ENCODE assay signal across 8 cellular contexts in the genomic region with DNA sequence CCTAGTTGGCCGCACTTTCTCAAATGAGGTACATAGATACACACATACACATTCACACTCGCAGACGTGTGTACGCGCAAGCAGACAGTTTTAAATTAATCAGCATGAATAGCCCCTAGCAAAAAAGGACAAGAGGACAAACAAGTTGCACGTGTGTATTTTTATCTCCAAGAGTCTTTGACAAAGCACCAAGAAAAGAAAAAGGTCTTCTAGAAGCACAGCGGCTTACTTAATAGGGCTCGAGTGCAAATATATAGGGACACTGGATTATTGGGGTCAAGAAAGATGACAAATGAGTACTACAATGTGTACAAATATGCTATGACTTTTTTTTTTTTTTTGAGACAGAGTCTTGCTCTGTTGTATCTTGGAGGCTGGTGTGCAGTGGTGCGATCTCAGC. TPM values are rescaled to one million over a fixed set of nuclear protein-coding genes. Genes with fewer than 3 reads are reported as not detected.
DNase-seq lines count a peak whose midpoint lies in the region; ATAC-seq and TF ChIP-seq lines count a peak whose summit lies in the region.

No MANE protein-coding gene starts in this region.

- peaks cover 45% of the 10 kb centered on the region for H3K27me3 ChIP-seq in iPS-18a (ENCODE audit: control insufficient read depth, insufficient read depth, low read length)
- no peaks in the 10 kb centered on the region for H3K27me3 ChIP-seq in thoracic aorta (replicated peaks; ENCODE audit: insufficient read depth)

- no peaks in the 10 kb centered on the region for H3K9me3 Mint-ChIP-seq in activated CD8-positive, alpha-beta memory T cell treated with anti-CD3 and anti-CD28 coated beads, Interleukin-2, amount 10 ng/mL, durations not matched to agents 7 days and 5 days (ENCODE audit: low read depth)
- H3K9me3 Mint-ChIP-seq in T-cell: no peaks in the 10 kb centered on the region

- peaks cover 28% of the 10 kb centered on the region for H3K36me3 Mint-ChIP-seq in activated CD8-positive, alpha-beta memory T cell treated with anti-CD3 and anti-CD28 coated beads, Interleukin-2, amount 10 ng/mL, durations not matched to agents 7 days and 5 days
- peaks cover 16% of the 10 kb centered on the region for H3K36me3 Mint-ChIP-seq in T-cell

- POLR2A ChIA-PET in T-cell (lab: Charles Lee): interaction anchor here in 1 of 2 donors (0.6 kb wide), 1 partner anchor 164 kb away, joined by 3 read pairs; no protein-coding TSS in a partner anchor

- peaks cover 18% of the 10 kb centered on the region for H3K4me1 Mint-ChIP-seq in activated CD8-positive, alpha-beta memory T cell treated with anti-CD3 and anti-CD28 coated beads, Interleukin-2, amount 10 ng/mL, durations not matched to agents 7 days and 5 days
- H3K4me1 Mint-ChIP-seq in T-cell: peaks cover 32 to 39% (median 38%) of the 10 kb centered on the region in 3 donors

- H3K27ac Mint-ChIP-seq in activated CD8-positive, alpha-beta memory T cell treated with anti-CD3 and anti-CD28 coated beads, Interleukin-2, amount 10 ng/mL, durations not matched to agents 7 days and 5 days: no peak overlapping the region
- peak overlapping the region; percentile 50 to 70 for H3K27ac Mint-ChIP-seq in T-cell

- peaks cover 16% of the 10 kb centered on the region for H3K4me1 ChIP-seq in iPS-18a (ENCODE audit: control insufficient read depth, low read depth, low read length)
- peaks cover 8 to 31% of the 10 kb centered on the region in 2 donors for H3K4me1 ChIP-seq in thoracic aorta (ENCODE audit: control insufficient read depth in 1 of 2, low read depth in 2 of 2)

- no peaks in the 10 kb centered on the region for H3K27me3 Mint-ChIP-seq in activated CD8-positive, alpha-beta memory T cell treated with anti-CD3 and anti-CD28 coated beads, Interleukin-2, amount 10 ng/mL, durations not matched to agents 7 days and 5 days
- H3K27me3 Mint-ChIP-seq in T-cell: no peaks in the 10 kb centered on the region

- peak overlapping the region; percentile 59 for H3K4me3 ChIP-seq in iPS-18a (ENCODE audit: low read length)
- peak overlapping the region; percentile 92 for H3K4me3 ChIP-seq in thoracic aorta

- H3K4me3 Mint-ChIP-seq in activated CD8-positive, alpha-beta memory T cell treated with anti-CD3 and anti-CD28 coated beads, Interleukin-2, amount 10 ng/mL, durations not matched to agents 7 days and 5 days: peak overlapping the region; percentile 100
- H3K4me3 Mint-ChIP-seq in T-cell: peak overlapping the region; percentile 79 to 100 (median 82)

- H3K9me3 ChIP-seq in iPS-18a (ENCODE audit: control insufficient read depth, low read depth, low read length) (no peaks in the 10 kb centered on the region), thoracic aorta (no peaks in the 10 kb centered on the region)

- no peak for DNase-seq in activated CD8-positive, alpha-beta memory T cell treated with anti-CD3 and anti-CD28 coated beads, Interleukin-2, amount 10 ng/mL, durations not matched to agents 7 days and 5 days
- no peak for DNase-seq in activated CD8-positive, alpha-beta memory T cell treated with anti-CD3 and anti-CD28 coated beads for 24 hours
- no peak for DNase-seq in T-cell
- no peak for DNase-seq in thoracic aorta (ENCODE audit: low spot score)
- no peak for DNase-seq in SK-N-DZ (ENCODE audit: low spot score)

- CTCF ChIA-PET in activated CD8-positive, alpha-beta memory T cell treated with anti-CD3 and anti-CD28 coated beads, Interleukin-2, amount 10 ng/mL, durations not matched to agents 7 days and 5 days (lab: Charles Lee): interaction anchor here (0.9 to 6.4 kb wide), 6 partner anchors 9 to 305 kb away, joined by 3 to 107 read pairs (median 4); no protein-coding TSS in a partner anchor
- CTCF ChIA-PET in T-cell (lab: Charles Lee): interaction anchor here (0.5 to 6.7 kb wide), 8 partner anchors 27 to 304 kb away, joined by 3 to 60 read pairs (median 5); no protein-coding TSS in a partner anchor

- H3K36me3 ChIP-seq in iPS-18a (ENCODE audit: control insufficient read depth, low read depth, low read length) (no peaks in the 10 kb centered on the region), thoracic aorta (no peaks in the 10 kb centered on the region)

- TF ChIP-seq CTCF in thoracic aorta (IDR thresholded peaks at IDR 0.05): no peak

- no peak for ATAC-seq in activated CD8-positive, alpha-beta memory T cell treated with anti-CD3 and anti-CD28 coated beads, Interleukin-2, amount 10 ng/mL, durations not matched to agents 7 days and 5 days
- ATAC-seq in T-cell (replicated peaks in 1 of 4) (no peak), thoracic aorta (ENCODE audit: insufficient number of reproducible peaks, low FRiP score, low read depth) (no peak), GM21381 (IDR thresholded peaks at IDR 0.05; ENCODE audit: unreplicated experiment) (no peak), GM19467 (IDR thresholded peaks at IDR 0.05; ENCODE audit: unreplicated experiment) (no peak)

- no peak overlapping the region for H3K9ac ChIP-seq in iPS-18a (ENCODE audit: low read length)

- H3K27ac ChIP-seq in iPS-18a (ENCODE audit: low read length) (no peak overlapping the region), thoracic aorta (peak overlapping the region; percentile 66 to 79)

RNA-seq across cellular contexts. Expression of a gene that starts 1.7 kb away (rescaled TPM):
- total RNA-seq in activated CD8-positive, alpha-beta memory T cell treated with anti-CD3 and anti-CD28 coated beads, Interleukin-2, amount 10 ng/mL, durations not matched to agents 7 days and 5 days: 100 to 1,000 TPM; 118 to 143 TPM
- total RNA-seq in T-cell (100 to 1,000 TPM; 113 to 201 (median 123) TPM), thoracic aorta (10 to 100 TPM; 22.9 to 29.3 TPM)
- polyA plus RNA-seq in SK-N-DZ (2014; cell fraction: cytosol; rRNA removed): 16.1 and 17.4 TPM in 2 replicates
- 6.6 and 7.0 TPM in 2 replicates for polyA plus RNA-seq in SK-N-DZ (2014; cell fraction: nucleus; rRNA removed)

RNA-seq across cellular contexts. Expression of a gene that starts 45.7 kb away (rescaled TPM):
- total RNA-seq in activated CD8-positive, alpha-beta memory T cell treated with anti-CD3 and anti-CD28 coated beads, Interleukin-2, amount 10 ng/mL, durations not matched to agents 7 days and 5 days: 10 to 100 TPM; 34.6 to 48.4 TPM
- total RNA-seq in T-cell: 10 to 100 TPM; 25.2 to 69.1 (median 56.3) TPM
- total RNA-seq in thoracic aorta: 10 to 100 TPM; 46.2 to 72.4 TPM
- polyA plus RNA-seq in SK-N-DZ (2014; cell fraction: cytosol; rRNA removed): 11.3 and 21.7 TPM in 2 replicates
- polyA plus RNA-seq in SK-N-DZ (2014; cell fraction: nucleus; rRNA removed): 7.9 and 13.6 TPM in 2 replicates
